ENCODE assay signal across 8 cellular contexts in genomic region chr11:68271781-68272608, GRCh38. TPM values are rescaled to one million over a fixed set of nuclear protein-coding genes. Genes with fewer than 3 reads are reported as not detected.
DNase-seq lines count a peak whose midpoint lies in the region; ATAC-seq and TF ChIP-seq lines count a peak whose summit lies in the region.

Gene C11orf24 (minus strand): TSS chr11:68271973. CDS start chr11:68263767, 8,206 bp downstream.

- CTCF ChIA-PET in SK-N-SH (lab: Yijun Ruan, JAX): interaction anchor here (0.6 to 5.9 kb wide), 12 partner anchors 14 to 185 kb away, joined by 3 to 68 read pairs (median 4); no protein-coding TSS in a partner anchor

- H3K79me2 ChIP-seq in SK-N-SH (ENCODE audit: insufficient read depth): peaks cover 52% of the 10 kb centered on the region

- TF ChIP-seq EP300 in SK-N-SH (IDR thresholded peaks at IDR 0.05; ENCODE audit: borderline replicate concordance in 1 of 2, low read depth in 1 of 2, low read length in 1 of 2): peak in 1 of 2 experiments; percentile 34; a peak in 2 of 4 replicates
- no peak for TF ChIP-seq EP300 in suprapubic skin (IDR thresholded peaks at IDR 0.05)

- no peaks in the 10 kb centered on the region for H3K27me3 ChIP-seq in SK-N-SH (ENCODE audit: insufficient read depth)
- no peaks in the 10 kb centered on the region for H3K27me3 ChIP-seq in suprapubic skin

- peak; percentile 93 for DNase-seq in NCI-H1092 (lab: John Stamatoyannopoulos, UW)
- peak; percentile 100 for DNase-seq in SK-N-SH
- DNase-seq in activated naive CD4-positive, alpha-beta T cell treated with anti-CD3 and anti-CD28 coated beads, Interleukin-2, amount 50 U/mL, for 16 hours: peak; percentile 92
- DNase-seq in globus pallidus (ENCODE audit: low spot score): peak; percentile 96
- DNase-seq in occipital lobe (lab: John Stamatoyannopoulos, UW): peak; percentile 93
- DNase-seq in suprapubic skin (ENCODE audit: low spot score in 2 of 2): peak; percentile 95

- H3K9me3 ChIP-seq in SK-N-SH: no peaks in the 10 kb centered on the region
- H3K9me3 ChIP-seq in suprapubic skin: no peaks in the 10 kb centered on the region

- H3K4me2 ChIP-seq in SK-N-SH: peak within 1 kb of the TSS; percentile 92

- H3K4me1 ChIP-seq in SK-N-SH (ENCODE audit: control insufficient read depth in 1 of 2, insufficient read depth in 2 of 2, low read depth in 1 of 2, low read length in 1 of 2): peaks cover 14 to 17% of the 10 kb centered on the region in 2 experiments; a peak in 3 of 4 replicates
- peaks cover 41% of the 10 kb centered on the region for H3K4me1 ChIP-seq in suprapubic skin

- H3K36me3 ChIP-seq in SK-N-SH (replicated peaks in 1 of 2; ENCODE audit: control insufficient read depth in 1 of 2, insufficient read depth in 2 of 2, low read length in 1 of 2) (peaks cover 3 to 10% of the 10 kb centered on the region in 2 experiments), suprapubic skin (peaks cover 11% of the 10 kb centered on the region)

- peak within 1 kb of the TSS; percentile 95 for H3K4me3 ChIP-seq in GM08714 (ENCODE audit: low read length)
- peak within 1 kb of the TSS; percentile 67 to 75 for H3K4me3 ChIP-seq in SK-N-SH (ENCODE audit: low read depth in 2 of 2, low read length in 1 of 2)
- H3K4me3 ChIP-seq in suprapubic skin: peak within 1 kb of the TSS; percentile 73

- H3K27ac ChIP-seq in SK-N-SH (ENCODE audit: low read depth in 2 of 2, low read length in 1 of 2) (peak within 1 kb of the TSS; percentile 87 to 94), suprapubic skin (peak within 1 kb of the TSS; percentile 90)

- 0 out of 2 replicates have a peak, but pooled peaks cover 7% of the 10 kb centered on the region for H4K20me1 ChIP-seq in SK-N-SH (ENCODE audit: insufficient read depth)

- TF ChIP-seq POLR2A in suprapubic skin (IDR thresholded peaks at IDR 0.05): peak in 1 of 2 donors; percentile 73

- TF ChIP-seq CTCF in SK-N-SH (IDR thresholded peaks at IDR 0.05): no peak
- TF ChIP-seq CTCF in suprapubic skin (IDR thresholded peaks at IDR 0.05): no peak

- H3F3A ChIP-seq in SK-N-SH (replicated peaks; ENCODE audit: insufficient read depth): peaks cover 3% of the 10 kb centered on the region

- ATAC-seq in HG02588 (IDR thresholded peaks at IDR 0.05; ENCODE audit: unreplicated experiment): peak; percentile 68

- H3K9ac ChIP-seq in SK-N-SH: peak within 1 kb of the TSS; percentile 98

- 1% methylated on average over 29 of the region's 71 CpGs for WGBS in SK-N-SH (ENCODE audit: low lambda C conversion rate)
- WGBS in suprapubic skin: 1% methylated on average over 12 of the region's 71 CpGs

- H3K9me2 ChIP-seq in SK-N-SH: no peaks in the 10 kb centered on the region

- no peak for TF ChIP-seq RAD21 in SK-N-SH (IDR thresholded peaks at IDR 0.05; ENCODE audit: low read length)

- POLR2A ChIA-PET in SK-N-SH (lab: Yijun Ruan, JAX): interaction anchor here (0.6 to 2.5 kb wide), 6 partner anchors 14 to 136 kb away, joined by 3 to 16 read pairs (median 6); no protein-coding TSS in a partner anchor

- H2AFZ ChIP-seq in SK-N-SH (ENCODE audit: low read depth): peak within 1 kb of the TSS; percentile 82

TF ChIP-seq in SK-N-SH, 30 proteins besides CTCF, POLR2A, EP300 and RAD21 (continues in another document):
- TF ChIP-seq REST (IDR thresholded peaks at IDR 0.05; ENCODE audit: low read depth, low read length) (no peak), FOXM1 (IDR thresholded peaks at IDR 0.05; ENCODE audit: low read depth) (no peak), MXI1 (IDR thresholded peaks at IDR 0.05; ENCODE audit: low read depth, low read length) (peak; percentile 88), NRF1 (IDR thresholded peaks at IDR 0.05; ENCODE audit: low read depth, low read length) (no peak), RFX5 (IDR thresholded peaks at IDR 0.05; ENCODE audit: low read length) (no peak), USF2 (IDR thresholded peaks at IDR 0.05; ENCODE audit: borderline replicate concordance, low read depth, low read length) (no peak), MEF2A (IDR thresholded peaks at IDR 0.05; ENCODE audit: borderline replicate concordance, low read depth) (peak; percentile 74; the same call in 1 of the 2 replicates), TAF1 (IDR thresholded peaks at IDR 0.05; ENCODE audit: borderline replicate concordance, low read depth, low read length) (peak; percentile 82), RXRA (IDR thresholded peaks at IDR 0.05; ENCODE audit: borderline replicate concordance, low read depth) (no peak), JUND (IDR thresholded peaks at IDR 0.05) (no peak), MAX (IDR thresholded peaks at IDR 0.05; ENCODE audit: low read depth) (peak; percentile 62; the same call in 1 of the 2 replicates), EZH2phosphoT487 (IDR thresholded peaks at IDR 0.05; ENCODE audit: borderline replicate concordance, low read depth) (no peak), GABPA (IDR thresholded peaks at IDR 0.05; ENCODE audit: low read depth) (peak; percentile 82), RCOR1 (IDR thresholded peaks at IDR 0.05; ENCODE audit: low read length) (no peak), PBX3 (IDR thresholded peaks at IDR 0.05) (no peak; the same call in 1 of the 2 replicates), CHD2 (IDR thresholded peaks at IDR 0.05; ENCODE audit: low read length, partially characterized antibody) (no peak), POLR2AphosphoS5 (IDR thresholded peaks at IDR 0.05; ENCODE audit: low read depth, low read length) (peak; percentile 97), NFIC (IDR thresholded peaks at IDR 0.05; ENCODE audit: borderline replicate concordance) (no peak), GATA2 (CRISPR knock-in tag; IDR thresholded peaks at IDR 0.05) (no peak), FOSL2 (IDR thresholded peaks at IDR 0.05; ENCODE audit: borderline replicate concordance, low read depth) (no peak), YY1 (IDR thresholded peaks at IDR 0.05; ENCODE audit: low read depth) (no peak), FOXJ3 (CRISPR knock-in tag; IDR thresholded peaks at IDR 0.05) (no peak), TCF12 (IDR thresholded peaks at IDR 0.05) (peak; percentile 38; the same call in 1 of the 2 replicates), USF1 (IDR thresholded peaks at IDR 0.05; ENCODE audit: borderline replicate concordance, low read depth) (no peak), ELF1 (IDR thresholded peaks at IDR 0.05) (peak; percentile 59), TEAD4 (IDR thresholded peaks at IDR 0.05; ENCODE audit: borderline replicate concordance, insufficient read depth) (no peak)

RNA-seq across cellular contexts. Expression of gene C11orf24, which starts in this region (rescaled TPM):
- polyA plus RNA-seq in SK-N-SH (2012; rRNA removed): 50.9 and 52.1 TPM in 2 replicates
- 29.9 and 37.6 TPM in 2 replicates for polyA plus RNA-seq in SK-N-SH (2012; cell fraction: cytosol; rRNA removed)
- 37.7 and 41.7 TPM in 2 replicates for polyA plus RNA-seq in SK-N-SH (2012; cell fraction: nucleus; rRNA removed)
- total RNA-seq in occipital lobe: 10.6 TPM
- total RNA-seq in suprapubic skin: 10 to 100 TPM in 3 of 4 donors, 1 to 10 TPM in 1; 7.2 to 24.8 (median 16.7) TPM

Comparison
In these comparisons a context has a peak if more than half of its experiments do, and no peak if none do; other contexts are left out.
1. Peak in every context shown above with its lines: DNase-seq, ATAC-seq, H3K4me3 ChIP-seq and H3K27ac ChIP-seq.